ENCODE assay signal across 8 cellular contexts in genomic region chr17:32444301-32445074, GRCh38. TPM values are rescaled to one million over a fixed set of nuclear protein-coding genes. Genes with fewer than 3 reads are reported as not detected.
DNase-seq lines count a peak whose midpoint lies in the region; ATAC-seq, FAIRE-seq and TF ChIP-seq lines count a peak whose summit lies in the region.

PSMD11 (plus strand) TSS chr17:32444510; CDS start chr17:32444524, 14 bp downstream.

- peaks cover 2 to 9% of the 10 kb centered on the region in 2 donors for H3K36me3 ChIP-seq in kidney (ENCODE audit: control insufficient read depth in 1 of 2, insufficient read depth in 2 of 2, low read length in 2 of 2)

- peak; percentile 90 for ATAC-seq in GM19043 (IDR thresholded peaks at IDR 0.05; ENCODE audit: low read depth, unreplicated experiment)
- peak; percentile 75 for ATAC-seq in HG03378 (IDR thresholded peaks at IDR 0.05; ENCODE audit: unreplicated experiment)

- intact Hi-C loops in kidney (cut with DNase I), result no loop called here

- H3K9me3 ChIP-seq in kidney (ENCODE audit: control insufficient read depth in 1 of 2, low read length in 2 of 2), result no peaks in the 10 kb centered on the region

- peak within 1 kb of the TSS; percentile 77 to 79 for H3K9ac ChIP-seq in kidney (ENCODE audit: low read length in 2 of 2)

- peak; percentile 32 for FAIRE-seq in kidney (lab: Jason Lieb, UNC)

- peak; percentile 79 for TF ChIP-seq CTCF in kidney (IDR thresholded peaks at IDR 0.05; ENCODE audit: borderline replicate concordance, extremely low read depth, insufficient read depth)

- DNase-seq in Ammon's horn (ENCODE audit: low spot score), result peak; percentile 96
- peak; percentile 96 for DNase-seq in NCI-H460 (ENCODE audit: extremely low read depth, low read depth)
- DNase-seq in activated CD4-positive, alpha-beta T cell treated with anti-CD3 and anti-CD28 coated beads for 1 hour, result peak; percentile 98
- DNase-seq in cerebellum (ENCODE audit: low spot score), result peak; percentile 97
- peak; percentile 99 for DNase-seq in kidney
- DNase-seq in stimulated activated CD4-positive, alpha-beta T cell treated with anti-CD3 and anti-CD28 coated beads, Interleukin-15, amount 100 ng/mL, for 24 hours, result peak; percentile 99

- peak within 1 kb of the TSS; percentile 75 for H3K27ac ChIP-seq in kidney (ENCODE audit: low read depth in 2 of 2, low read length in 2 of 2)

- H3K4me1 ChIP-seq in kidney (ENCODE audit: control insufficient read depth in 1 of 2, insufficient read depth in 1 of 2, low read depth in 1 of 2, low read length in 2 of 2), result peaks cover 6 to 7% of the 10 kb centered on the region in 2 donors

- peak within 1 kb of the TSS; percentile 78 to 97 for H3K4me3 ChIP-seq in kidney (ENCODE audit: low read length in 2 of 2)

RNA-seq across cellular contexts. Expression of gene PSMD11, which starts in this region (rescaled TPM):
- total RNA-seq in NCI-H460 (2014; rRNA removed; shearing (Covaris generic)), result 147 and 204 TPM in 2 replicates
- polyA plus RNA-seq in NCI-H460 (2014; cell fraction: nucleus; rRNA removed), result 74.1 and 78.2 TPM in 2 replicates
- 70.6 TPM for total RNA-seq in cerebellum
- total RNA-seq in kidney, result 67.5 TPM
- polyA plus RNA-seq in kidney (ENCODE audit: insufficient read depth, low read depth, low replicate concordance), result 65.1 TPM

Comparison
In these comparisons a context has a peak if more than half of its experiments do, and no peak if none do; other contexts are left out.
1. Peak in every context shown above with its lines: DNase-seq, ATAC-seq, H3K4me3 ChIP-seq and H3K27ac ChIP-seq.